8 cellular contexts compared by ENCODE assay signal in genomic region chr16:87702325-87702811, GRCh38.
DNase-seq lines count a peak whose midpoint lies in the region; ATAC-seq and TF ChIP-seq lines count a peak whose summit lies in the region.

No MANE protein-coding gene starts in this region.

- H3K9me3 ChIP-seq in A673 (ENCODE audit: low read depth, low read length, poor library complexity, severe bottlenecking) = no peaks in the 10 kb centered on the region

- intact Hi-C loops in A673 (cut with micrococcal nuclease; ENCODE audit: unreplicated experiment) = no loop called here

- TF ChIP-seq CTCF in A673 (conservative IDR thresholded peaks at IDR 0.05; ENCODE audit: low read depth, low read length) = peak; percentile 40

- CTCF ChIA-PET in A673 (lab: Charles Lee) = interaction anchor here (0.7 kb wide), 1 partner anchor 32 kb away, joined by 4 read pairs; no protein-coding TSS in a partner anchor

- POLR2A ChIA-PET in A673 (lab: Charles Lee; ENCODE audit: low non-redundant PET) = no interaction called here

- no TSS peak for BruUV-seq in A673 (replicated peaks; lab: Mats Ljungman, UMichigan)

- no peak overlapping the region for H3K4me3 ChIP-seq in A673 (ENCODE audit: low read depth, low read length, poor library complexity, severe bottlenecking)

- no peak for DNase-seq in A673 (ENCODE audit: low spot score)
- peak; percentile 36 for DNase-seq in activated CD8-positive, alpha-beta memory T cell treated with anti-CD3 and anti-CD28 coated beads, Interleukin-2, amount 50 U/mL, for 4 hours
- DNase-seq in germinal center (ENCODE audit: low spot score) = peak; percentile 84
- peak; percentile 33 to 51 for DNase-seq in stimulated activated CD8-positive, alpha-beta memory T cell treated with anti-CD3 and anti-CD28 coated beads, Interleukin-2, amount 100 ng/mL, for 48 hours (ENCODE audit: low read depth in 2 of 2)
- DNase-seq in NCI-H1694 (lab: John Stamatoyannopoulos, UW) = no peak
- no peak for DNase-seq in DMS153 (lab: John Stamatoyannopoulos, UW)

- peaks cover 16% of the 10 kb centered on the region for H3K36me3 ChIP-seq in A673 (ENCODE audit: insufficient read depth, low read length, poor library complexity, severe bottlenecking)

- no peak overlapping the region for H3K27ac ChIP-seq in A673 (ENCODE audit: low read depth, low read length, poor library complexity, severe bottlenecking)

- no peaks in the 10 kb centered on the region for H3K27me3 ChIP-seq in A673 (replicated peaks; ENCODE audit: insufficient read depth, low read depth, low read length, poor library complexity)

- ATAC-seq in GM19023 (IDR thresholded peaks at IDR 0.05; ENCODE audit: unreplicated experiment) (peak; percentile 41), HG03342 (IDR thresholded peaks at IDR 0.05; ENCODE audit: unreplicated experiment) (peak; percentile 43)

- no peaks in the 10 kb centered on the region for H3K4me1 ChIP-seq in A673 (ENCODE audit: insufficient read depth, low read length, poor library complexity, severe bottlenecking)

Comparison
In these comparisons a context has a peak if more than half of its experiments do, and no peak if none do; other contexts are left out.
1. DNase-seq: peak in activated CD8-positive, alpha-beta memory T cell treated with anti-CD3 and anti-CD28 coated beads, Interleukin-2, amount 50 U/mL, for 4 hours (single experiment), germinal center (single experiment) and stimulated activated CD8-positive, alpha-beta memory T cell treated with anti-CD3 and anti-CD28 coated beads, Interleukin-2, amount 100 ng/mL, for 48 hours (2 of 2); none in A673 (single experiment), NCI-H1694 (single experiment) and DMS153 (single experiment).